Comparison of ENCODE assay signal across 8 cellular contexts in the genomic region with DNA sequence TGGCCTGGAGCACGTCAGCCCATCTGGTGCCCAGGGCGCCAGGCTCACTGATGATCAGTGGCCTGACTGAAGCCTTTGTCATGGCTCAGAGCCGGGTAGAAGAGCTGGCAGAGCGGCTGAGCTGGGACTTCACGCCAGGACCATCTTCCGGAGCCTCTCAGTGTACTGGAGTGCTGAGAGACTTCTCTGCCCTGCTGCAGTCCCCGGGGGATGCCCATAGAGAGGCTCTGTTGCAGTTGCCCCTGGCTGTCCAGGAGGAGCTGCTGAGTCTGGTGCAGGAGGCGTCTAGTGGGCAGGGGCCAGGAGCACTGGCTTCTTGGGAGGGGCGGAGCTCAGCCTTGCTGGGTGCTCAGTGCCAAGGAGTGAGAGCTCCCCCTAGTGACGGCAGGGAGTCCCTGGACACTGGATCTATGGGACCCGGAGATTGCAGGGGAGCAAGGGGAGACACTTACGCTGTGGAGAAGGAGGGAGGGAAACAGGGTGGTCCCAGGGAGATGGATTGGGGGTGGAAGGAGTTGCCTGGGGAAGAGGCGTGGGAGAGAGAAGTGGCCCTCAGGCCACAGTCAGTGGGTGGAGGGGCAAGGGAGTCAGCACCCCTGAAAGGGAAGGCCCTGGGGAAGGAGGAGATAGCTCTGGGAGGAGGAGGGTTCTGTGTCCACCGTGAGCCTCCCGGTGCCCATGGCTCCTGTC. TPM values are rescaled to one million over a fixed set of nuclear protein-coding genes. Genes with fewer than 3 reads are reported as not detected.
DNase-seq lines count a peak whose midpoint lies in the region; ATAC-seq, FAIRE-seq and TF ChIP-seq lines count a peak whose summit lies in the region.

No MANE protein-coding gene starts in this region.

- H3K9me3 ChIP-seq in fibroblast of lung (ENCODE audit: control insufficient read depth, insufficient read depth, low read depth, low read length): no peaks in the 10 kb centered on the region

- no peak overlapping the region for H3K4me3 ChIP-seq in KMS-11 (IDR thresholded peaks at IDR 0.05; ENCODE audit: insufficient read depth, low read depth, low read length)
- H3K4me3 ChIP-seq in fibroblast of lung (replicated peaks in 1 of 4; ENCODE audit: control extremely low read depth in 1 of 4, insufficient read depth in 1 of 4, low read depth in 3 of 4, low read length in 4 of 4): peak overlapping the region; percentile 0 to 97 (median 92)

- peaks cover 42% of the 10 kb centered on the region for H3K4me1 Mint-ChIP-seq in nephron

- ATAC-seq in GM21786 (IDR thresholded peaks at IDR 0.05; ENCODE audit: unreplicated experiment): peak; percentile 54

- H3K36me3 ChIP-seq in KMS-11 (ENCODE audit: insufficient read depth) (no peaks in the 10 kb centered on the region), fibroblast of lung (ENCODE audit: control insufficient read depth, insufficient read depth, low read length) (peaks cover 15% of the 10 kb centered on the region)

- H3K4me3 Mint-ChIP-seq in nephron: peak overlapping the region; percentile 87 to 94 (median 92)

- H3K27ac ChIP-seq in KMS-11: peak overlapping the region; percentile 94
- H3K27ac ChIP-seq in fibroblast of lung (ENCODE audit: insufficient read depth, low read length): peak overlapping the region; percentile 97

- H3K4me2 ChIP-seq in KMS-11: peak overlapping the region; percentile 78
- H3K4me2 ChIP-seq in fibroblast of lung (ENCODE audit: extremely low read depth, insufficient read depth, low read length): peak overlapping the region; percentile 95

- H3K9me3 Mint-ChIP-seq in nephron: no peaks in the 10 kb centered on the region

- FAIRE-seq in RCC 7860 (lab: Jason Lieb, UNC): no peak

- peak overlapping the region; percentile 87 for H3K9ac ChIP-seq in KMS-11
- no peak overlapping the region for H3K9ac ChIP-seq in fibroblast of lung (ENCODE audit: insufficient read depth, low read length)

- TF ChIP-seq CTCF in KMS-11 (conservative IDR thresholded peaks at IDR 0.05; ENCODE audit: low read depth, low read length) (peak; percentile 78), fibroblast of lung (conservative IDR thresholded peaks at IDR 0.05 in 1 of 2, IDR thresholded peaks at IDR 0.05 in 1 of 2; ENCODE audit: low read depth in 1 of 2, low read length in 2 of 2) (peak; percentile 94 to 98), nephron (IDR thresholded peaks at IDR 0.05; ENCODE audit: unreplicated experiment in 3 of 3) (peak; percentile 82 to 88 (median 86))

- peak overlapping the region; percentile 28 to 96 (median 56) for H3K27ac Mint-ChIP-seq in nephron

- H3K36me3 Mint-ChIP-seq in nephron (ENCODE audit: low read depth): peaks cover 26% of the 10 kb centered on the region

- H3K79me2 ChIP-seq in KMS-11 (ENCODE audit: insufficient read depth, low read depth): no peaks in the 10 kb centered on the region
- peaks cover 17% of the 10 kb centered on the region for H3K79me2 ChIP-seq in fibroblast of lung (ENCODE audit: control insufficient read depth, insufficient read depth, low read length)

- H4K20me1 ChIP-seq in KMS-11 (ENCODE audit: insufficient read depth) (no peaks in the 10 kb centered on the region), fibroblast of lung (ENCODE audit: control insufficient read depth, extremely low read depth, insufficient read depth, low read length) (no peaks in the 10 kb centered on the region)

- no peak overlapping the region for H2AFZ ChIP-seq in KMS-11 (ENCODE audit: low read depth)
- no peak overlapping the region for H2AFZ ChIP-seq in fibroblast of lung (ENCODE audit: low read length)

- peak; percentile 97 for DNase-seq in Daoy (ENCODE audit: low read depth)
- peak; percentile 68 for DNase-seq in RCC 7860 (ENCODE audit: low spot score)
- peak; percentile 77 for DNase-seq in activated T-helper 1 cell treated with Interleukin-2 at 50 U/mL for 16 hours (ENCODE audit: low read depth)
- peak; percentile 85 to 91 for DNase-seq in fibroblast of lung (ENCODE audit: low read depth in 2 of 2)
- peak; percentile 88 for DNase-seq in stimulated activated naive CD4-positive, alpha-beta T cell treated with Interleukin-2 at 50 U/mL for 16 hours (lab: John Stamatoyannopoulos, UW)

- H3K4me1 ChIP-seq in KMS-11 (ENCODE audit: low read depth, poor library complexity, severe bottlenecking) (peaks cover 17% of the 10 kb centered on the region), fibroblast of lung (ENCODE audit: control insufficient read depth, extremely low read depth, insufficient read depth, low read length) (peaks cover 11% of the 10 kb centered on the region)

- peaks cover under 1% of the 10 kb centered on the region for H3K27me3 Mint-ChIP-seq in nephron (ENCODE audit: low read depth)

- H3K27me3 ChIP-seq in KMS-11 (ENCODE audit: insufficient read depth, low read depth) (no peaks in the 10 kb centered on the region), fibroblast of lung (ENCODE audit: control insufficient read depth, insufficient read depth, low read length) (no peaks in the 10 kb centered on the region)

RNA-seq across cellular contexts. Expression of a gene that starts 2.0 kb away (rescaled TPM):
- total RNA-seq in Daoy (2014; rRNA removed; shearing (Covaris generic)): 22.4 and 29.4 TPM in 2 replicates
- 55.2 and 61.1 TPM in 2 replicates for total RNA-seq in fibroblast of lung
- 12.2 and 14.6 TPM in 2 replicates for polyA plus RNA-seq in fibroblast of lung
- polyA plus RNA-seq in fibroblast of lung (2012): 23.3 and 23.5 TPM in 2 replicates
- 27.4 and 33.6 TPM in 2 replicates for polyA minus RNA-seq in fibroblast of lung (ENCODE audit: low replicate concordance)

RNA-seq across cellular contexts. Expression of a gene that starts 2.2 kb away (rescaled TPM):
- total RNA-seq in Daoy (2014; rRNA removed; shearing (Covaris generic)): not detected in 2 replicates
- 2.6 and 5.3 TPM in 2 replicates for total RNA-seq in fibroblast of lung
- polyA plus RNA-seq in fibroblast of lung: 2.6 and 2.7 TPM in 2 replicates
- 3.2 and 4.9 TPM in 2 replicates for polyA plus RNA-seq in fibroblast of lung (2012)
- 1.6 and 11.8 TPM in 2 replicates for polyA minus RNA-seq in fibroblast of lung (ENCODE audit: low replicate concordance)

RNA-seq across cellular contexts. Expression of a gene that starts 10.9 kb away (rescaled TPM):
- total RNA-seq in Daoy (2014; rRNA removed; shearing (Covaris generic)): 9.3 and 10.0 TPM in 2 replicates
- 8.7 and 9.9 TPM in 2 replicates for total RNA-seq in fibroblast of lung
- 24.7 and 31.9 TPM in 2 replicates for polyA plus RNA-seq in fibroblast of lung
- 25.2 and 37.5 TPM in 2 replicates for polyA plus RNA-seq in fibroblast of lung (2012)
- polyA minus RNA-seq in fibroblast of lung (ENCODE audit: low replicate concordance): 7.0 and 17.0 TPM in 2 replicates

RNA-seq across cellular contexts. Expression of a gene that starts 32.9 kb away (rescaled TPM):
- total RNA-seq in Daoy (2014; rRNA removed; shearing (Covaris generic)): 0.33 and 0.57 TPM in 2 replicates
- total RNA-seq in fibroblast of lung: 8.2 and 16.2 TPM in 2 replicates
- 7.2 and 7.7 TPM in 2 replicates for polyA plus RNA-seq in fibroblast of lung
- 7.5 and 10.6 TPM in 2 replicates for polyA plus RNA-seq in fibroblast of lung (2012)
- 33.7 and 51.2 TPM in 2 replicates for polyA minus RNA-seq in fibroblast of lung (ENCODE audit: low replicate concordance)
